Comparison of ENCODE assay signal across 25 cellular contexts in genomic region chr1:162016616-162017015, GRCh38. TPM values are rescaled to one million over a fixed set of nuclear protein-coding genes. Genes with fewer than 3 reads are reported as not detected.
DNase-seq lines count a peak whose midpoint lies in the region; ATAC-seq, FAIRE-seq and TF ChIP-seq lines count a peak whose summit lies in the region.
"Had no signal": no experiment of that assay in that cellular context is flagged by ENCODE, and none has a peak within 500 bp of the region (broad histone marks: within the 10 kb centered on the region; RNA-seq: fewer than 3 reads in every experiment).

No MANE protein-coding gene starts in this region.

- no peak for TF ChIP-seq POLR2A in GM12891 (IDR thresholded peaks at IDR 0.05; ENCODE audit: low read depth, low read length)

- H3K27ac ChIP-seq in coronary artery = no peak overlapping the region
- H3K27ac ChIP-seq: right lobe of liver, VCaP had no signal

- H3K4me3 ChIP-seq in coronary artery = no peak overlapping the region
- H3K4me3 ChIP-seq: right lobe of liver had no signal

- peak; percentile 69 for FAIRE-seq in GM12891 (lab: Jason Lieb, UNC)
- FAIRE-seq: G401.6 had no signal

- TF ChIP-seq CTCF in coronary artery (IDR thresholded peaks at IDR 0.05) = no peak

- DNase-seq in ELR (ENCODE audit: low read depth) = peak; percentile 56
- no peak for DNase-seq in GM12891 (ENCODE audit: insufficient read length, low spot score)
- DNase-seq in RPMI8226 = peak; percentile 61
- peak; percentile 35 for DNase-seq in kidney glomerular epithelial cell (lab: John Stamatoyannopoulos, UW)
- no peak for DNase-seq in coronary artery (ENCODE audit: low spot score)
- DNase-seq: activated CD4-positive, alpha-beta T cell treated with anti-CD3 and anti-CD28 coated beads, Interleukin-2, amount 50 U/mL, for 1 hour; C1 segment of cervical spinal cord; COR-L47; DMS53; effector CD4-positive, alpha-beta T cell; erythroblast; left colon; NCI-H1417 treated with DMSO at 0.1 percent for 48 hours; NCI-H446 treated with DMSO at 0.1 percent for 48 hours; posterior cingulate gyrus; right lobe of liver; stimulated activated CD4-positive, alpha-beta T cell treated with anti-CD3 and anti-CD28 coated beads, Interleukin-12 subunit alpha, Interleukin-12 subunit beta, amount 100 ng/mL, for 4 hours; stimulated activated CD4-positive, alpha-beta T cell treated with anti-CD3 and anti-CD28 coated beads, Interleukin-4, amount 100 ng/mL, for 24 hours; stimulated activated naive B cell treated with anti-CD40 and anti-IgM and Interleukin-4, amounts not matched to agents 10 μg/mL and 1 μg/mL and 100 μg/mL, for 72 hours; T-helper 9 cell had no signal

- ATAC-seq in GM21367 (IDR thresholded peaks at IDR 0.05; ENCODE audit: unreplicated experiment) = no peak
- no peak for ATAC-seq in GM18868 (IDR thresholded peaks at IDR 0.05; ENCODE audit: unreplicated experiment)
- ATAC-seq: left colon; right lobe of liver; Right ventricle myocardium inferior; stimulated activated naive B cell treated with anti-CD40 and anti-IgM and Interleukin-4, amounts not matched to agents 10 μg/mL and 1 μg/mL and 100 μg/mL, for 72 hours had no signal

TF ChIP-seq in GM12891, 5 proteins besides CTCF, POLR2A, EP300 and RAD21:
- no peak for TF ChIP-seq SPI1 (IDR thresholded peaks at IDR 0.05; ENCODE audit: low read depth, low read length)
- TF ChIP-seq POU2F2 (IDR thresholded peaks at IDR 0.05; ENCODE audit: low read depth, low read length) = no peak
- no peak for TF ChIP-seq POLR2AphosphoS5 (IDR thresholded peaks at IDR 0.05; ENCODE audit: low read depth, low read length)
- no peak for TF ChIP-seq PAX5 (IDR thresholded peaks at IDR 0.05; ENCODE audit: insufficient read depth, low read length, severe bottlenecking)
- no peak for TF ChIP-seq TAF1 (IDR thresholded peaks at IDR 0.05; ENCODE audit: low read depth, low read length)

RNA-seq across cellular contexts. Expression of gene OLFML2B, which starts 7.1 kb away (rescaled TPM):
- not detected for polyA plus RNA-seq in GM12891 (2012; ENCODE audit: low read depth, missing spikeins)

RNA-seq across cellular contexts. Expression of gene NOS1AP, which starts 52.9 kb away (rescaled TPM):
- polyA plus RNA-seq in GM12891 (2012; ENCODE audit: low read depth, missing spikeins) = not detected

Comparison
In these comparisons a context has a peak if more than half of its experiments do, and no peak if none do; other contexts are left out.
1. DNase-seq: peak in ELR (single experiment), RPMI8226 (single experiment) and kidney glomerular epithelial cell (single experiment); none in GM12891 (single experiment) and coronary artery (single experiment).